In the genomic region with DNA sequence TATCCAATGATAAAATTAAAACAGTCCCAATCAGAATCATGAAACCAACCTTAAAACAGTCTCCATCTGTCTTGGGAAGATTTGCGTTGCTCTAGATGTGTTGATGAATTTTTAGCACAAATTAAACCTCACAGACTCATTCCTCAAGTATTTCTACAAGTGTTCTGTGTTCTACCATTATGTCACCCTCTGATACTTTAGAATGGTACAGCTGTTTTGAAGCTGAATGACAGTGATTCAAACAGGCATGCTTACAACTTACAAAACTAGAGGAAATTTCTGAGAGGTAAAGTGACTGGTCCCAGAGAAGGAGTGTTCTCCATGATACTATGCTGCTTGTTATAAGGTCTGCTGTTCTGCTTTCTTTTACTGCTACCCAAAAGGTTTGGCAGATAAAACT, we compare ENCODE assay signal across 34 cellular contexts. TPM values are rescaled to one million over a fixed set of nuclear protein-coding genes. Genes with fewer than 3 reads are reported as not detected.
"Had no signal": no experiment of that assay in that cellular context is flagged by ENCODE, and none has a peak within 500 bp of the region (broad histone marks: within the 10 kb centered on the region; RNA-seq: fewer than 3 reads in every experiment).

No MANE protein-coding gene starts in this region.

- H3K27me3 ChIP-seq: adrenal gland, body of pancreas, dorsolateral prefrontal cortex, foreskin keratinocyte, gastrocnemius medialis had no signal

- H3K27ac ChIP-seq: adrenal gland, body of pancreas, coronary artery, foreskin keratinocyte, gastrocnemius medialis, WERI-Rb-1 had no signal

- DNase-seq: activated B cell treated with CpG ODN at 0.5 μM for 24 hours; activated CD4-positive, alpha-beta T cell treated with anti-CD3 and anti-CD28 coated beads for 48 hours; activated CD4-positive, alpha-beta T cell treated with anti-CD3 and anti-CD28 coated beads, Interleukin-2, amount 50 U/mL, for 1 hour; activated CD4-positive, alpha-beta T cell treated with anti-CD3 and anti-CD28 coated beads, Interleukin-2, amount 50 U/mL, for 48 hours; activated CD8-positive, alpha-beta memory T cell treated with anti-CD3 and anti-CD28 coated beads, Interleukin-2, amount 10 ng/mL, durations not matched to agents 7 days and 5 days; activated CD8-positive, alpha-beta memory T cell treated with anti-CD3 and anti-CD28 coated beads, Interleukin-2, amount 50 U/mL, for 4 hours; activated CD8-positive, alpha-beta T cell treated with anti-CD3 and anti-CD28 coated beads, Interleukin-2, amount 10 ng/mL, durations not matched to agents 7 days and 5 days; activated effector memory CD4-positive, alpha-beta T cell treated with anti-CD3 and anti-CD28 coated beads, Interleukin-2, amount 50 U/mL, for 16 hours; activated naive CD4-positive, alpha-beta T cell treated with anti-CD3 and anti-CD28 coated beads for 36 hours; activated naive CD8-positive, alpha-beta T cell treated with anti-CD3 and anti-CD28 coated beads for 36 hours; activated naive CD8-positive, alpha-beta T cell treated with anti-CD3 and anti-CD28 coated beads, Interleukin-2, amount 50 U/mL, for 24 hours; activated T-cell treated with anti-CD3 and anti-CD28 coated beads, Interleukin-2, amount 50 U/mL, for 1 hour; activated T-cell treated with anti-CD3 and anti-CD28 coated beads, Interleukin-2, amount 50 U/mL, for 48 hours; adrenal gland; amygdala; aorta; body of pancreas; central memory CD4-positive, alpha-beta T cell; dorsolateral prefrontal cortex; effector memory CD4-positive, alpha-beta T cell; endodermal cell; foreskin keratinocyte; gastrocnemius medialis; T-helper 1 cell; T-helper 17 cell; T1000; WERI-Rb-1 had no signal

- H3K9me3 ChIP-seq: adrenal gland, body of pancreas, gastrocnemius medialis had no signal

- H3K4me1 ChIP-seq: adrenal gland, body of pancreas, foreskin keratinocyte had no signal

- H3K36me3 ChIP-seq: adrenal gland, gastrocnemius medialis, WERI-Rb-1 had no signal

- ATAC-seq: activated CD4-positive, CD25-positive, alpha-beta regulatory T cell treated with anti-CD3 and anti-CD28 coated beads, Interleukin-2, amount 50 U/mL, for 24 hours; activated CD8-positive, alpha-beta memory T cell treated with anti-CD3 and anti-CD28 coated beads, Interleukin-2, amount 10 ng/mL, durations not matched to agents 7 days and 5 days; activated CD8-positive, alpha-beta T cell treated with anti-CD3 and anti-CD28 coated beads, Interleukin-2, amount 10 ng/mL, durations not matched to agents 7 days and 5 days; activated naive CD8-positive, alpha-beta T cell treated with anti-CD3 and anti-CD28 coated beads, Interleukin-2, amount 50 U/mL, for 24 hours; body of pancreas; esophagus mucosa; foreskin keratinocyte; gastrocnemius medialis; T-helper 17 cell had no signal

- H3K4me3 ChIP-seq: adrenal gland, body of pancreas, coronary artery, dorsolateral prefrontal cortex, gastrocnemius medialis had no signal

RNA-seq across cellular contexts. Expression of gene ZNF385B, which starts 58.9 kb away (rescaled TPM):
- total RNA-seq: activated B cell treated with CpG ODN at 0.5 μM for 24 hours; activated CD8-positive, alpha-beta memory T cell treated with anti-CD3 and anti-CD28 coated beads for 36 hours; activated CD8-positive, alpha-beta memory T cell treated with anti-CD3 and anti-CD28 coated beads, Interleukin-2, amount 10 ng/mL, durations not matched to agents 7 days and 5 days; activated CD8-positive, alpha-beta T cell treated with anti-CD3 and anti-CD28 coated beads, Interleukin-2, amount 10 ng/mL, durations not matched to agents 7 days and 5 days; activated naive CD4-positive, alpha-beta T cell treated with anti-CD3 and anti-CD28 coated beads for 36 hours; activated naive CD8-positive, alpha-beta T cell treated with anti-CD3 and anti-CD28 coated beads for 36 hours; activated T-helper 1 cell treated with anti-CD3 and anti-CD28 coated beads, Interleukin-12 subunit alpha, Interleukin-12 subunit beta, Interleukin-2, Interleukin-4 antibody, amounts not matched to agents 30 ng/mL and 10 ng/mL and 1 ng/mL, durations not matched to agents 14 hours and 24 hours and 36 hours; activated T-helper 2 cell treated with anti-CD3 and anti-CD28 coated beads, Interferon-gamma antibody, Interleukin-2, Interleukin-4, amounts not matched to agents 10 μg/mL and 5 μg/mL and 100 μg/mL, durations not matched to agents 14 hours and 24 hours and 36 hours; glomerular endothelial cell; T-helper 17 cell had no signal
